Comparison of ENCODE assay signal across 8 cellular contexts in the genomic region with DNA sequence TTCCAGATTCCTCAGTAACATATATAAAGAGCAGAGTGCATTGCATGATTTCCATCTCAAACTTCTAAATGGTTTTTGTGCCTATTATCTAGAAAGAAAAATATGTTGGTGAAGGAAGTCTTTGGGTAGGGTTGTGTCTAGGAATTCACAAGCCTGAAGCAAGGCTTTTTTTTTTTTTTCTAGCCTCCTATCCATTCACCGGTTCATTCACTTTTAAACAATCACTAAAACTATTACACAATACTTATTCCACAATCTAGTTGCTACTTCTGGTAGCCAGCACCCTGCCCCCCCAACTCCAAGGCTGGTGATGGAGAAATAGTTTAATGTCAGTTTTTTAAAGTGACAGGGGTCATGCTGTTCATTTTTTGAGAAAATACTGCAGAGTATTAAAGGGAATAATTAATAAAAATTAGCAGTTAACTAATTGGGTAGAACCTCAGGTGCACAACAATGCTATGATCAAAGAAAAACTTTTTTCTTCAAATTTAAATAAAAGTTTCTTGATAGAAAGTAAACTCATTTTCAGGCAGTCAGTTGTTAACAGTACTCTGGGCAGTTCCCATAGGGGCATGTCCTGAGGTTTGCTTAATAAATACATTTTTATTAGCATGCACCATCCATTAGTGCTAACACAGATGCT. TPM values are rescaled to one million over a fixed set of nuclear protein-coding genes. Genes with fewer than 3 reads are reported as not detected.
DNase-seq lines count a peak whose midpoint lies in the region; ATAC-seq, FAIRE-seq and TF ChIP-seq lines count a peak whose summit lies in the region.

No MANE protein-coding gene starts in this region.

- H3K36me3 ChIP-seq in Peyer's patch = no peaks in the 10 kb centered on the region
- H3K36me3 ChIP-seq in endothelial cell of umbilical vein (ENCODE audit: control insufficient read depth in 2 of 2, extremely low read depth in 1 of 2, insufficient read depth in 2 of 2, low read length in 2 of 2) = no peaks in the 10 kb centered on the region
- peaks cover 12% of the 10 kb centered on the region for H3K36me3 ChIP-seq in osteoblast (ENCODE audit: insufficient read depth, low read length)

- no peak for FAIRE-seq in endothelial cell of umbilical vein (lab: Jason Lieb, UNC)

- peak overlapping the region; percentile 83 for H3K9ac ChIP-seq in endothelial cell of umbilical vein (replicated peaks; ENCODE audit: extremely low read depth, insufficient read depth, low read length)

- intact Hi-C loops in endothelial cell of umbilical vein (cut with micrococcal nuclease) (loop anchor here (1.0 kb wide), 3 partner anchors 55 to 484 kb away; no protein-coding TSS in a partner anchor), posterior vena cava (cut with DNase I) (loop anchor here in 1 of 2 donors (10.0 kb wide), 1 partner anchor 94 kb away; no protein-coding TSS in a partner anchor)

- CTCF ChIA-PET in endothelial cell of umbilical vein (lab: Charles Lee) = interaction anchor here (0.7 to 9.1 kb wide), 12 partner anchors 11 to 494 kb away, joined by 3 to 80 read pairs (median 4); a partner anchor contains a TSS
- CTCF ChIA-PET in GM10248 (lab: Yijun Ruan, JAX) = interaction anchor here (1.3 to 2.8 kb wide), 5 partner anchors 18 to 489 kb away, joined by 3 to 12 read pairs (median 4); no protein-coding TSS in a partner anchor

- peak in 2 of 3 donors; percentile 33 to 62 for DNase-seq in Peyer's patch
- peak; percentile 18 for DNase-seq in endothelial cell of umbilical vein (ENCODE audit: low read depth, low spot score)
- DNase-seq in osteoblast (ENCODE audit: insufficient read length, low spot score, missing footprints) = peak; percentile 88
- no peak for DNase-seq in amygdala (lab: John Stamatoyannopoulos, UW)
- DNase-seq in posterior vena cava (ENCODE audit: low spot score) = no peak
- no peak for DNase-seq in GM10248 (ENCODE audit: extremely low spot score)

- POLR2A ChIA-PET in endothelial cell of umbilical vein (lab: Charles Lee) (no interaction called here), GM10248 (lab: Yijun Ruan, JAX) (interaction anchor here (0.6 to 1.4 kb wide), 2 partner anchors 12 to 328 kb away, joined by 3 to 9 read pairs; no protein-coding TSS in a partner anchor)

- H4K20me1 ChIP-seq in endothelial cell of umbilical vein (replicated peaks; ENCODE audit: control insufficient read depth, extremely low read depth, insufficient read depth, low read length) = no peaks in the 10 kb centered on the region
- H4K20me1 ChIP-seq in osteoblast (ENCODE audit: insufficient read depth, low read length) = no peaks in the 10 kb centered on the region

- H3K27ac ChIP-seq in Peyer's patch (peak overlapping the region; percentile 97 to 100 (median 99)), endothelial cell of umbilical vein (ENCODE audit: insufficient read depth, low read depth, low read length) (peak overlapping the region; percentile 87), osteoblast (ENCODE audit: low read depth, low read length) (peak overlapping the region; percentile 89)

- no peaks in the 10 kb centered on the region for H3K9me3 ChIP-seq in Peyer's patch
- no peaks in the 10 kb centered on the region for H3K9me3 ChIP-seq in endothelial cell of umbilical vein (replicated peaks; ENCODE audit: control insufficient read depth, insufficient read depth, low read length)
- no peaks in the 10 kb centered on the region for H3K9me3 ChIP-seq in osteoblast (ENCODE audit: low read depth, low read length)

- no peak for ATAC-seq in GM19397 (IDR thresholded peaks at IDR 0.05; ENCODE audit: unreplicated experiment)

- H2AFZ ChIP-seq in endothelial cell of umbilical vein (ENCODE audit: low read depth, low read length) (no peak overlapping the region), osteoblast (ENCODE audit: low read length) (no peak overlapping the region)

- dilution Hi-C loops in endothelial cell of umbilical vein (cut with MboI; ENCODE audit: extremely low pct_ligation_motif_present, low sequenced_read_pairs) = no loop called here

- H3K79me2 ChIP-seq in endothelial cell of umbilical vein (ENCODE audit: control insufficient read depth, insufficient read depth, low read length) (peaks cover 18% of the 10 kb centered on the region), osteoblast (ENCODE audit: insufficient read depth, low read length) (peaks cover 28% of the 10 kb centered on the region)

- H3K4me2 ChIP-seq in endothelial cell of umbilical vein (ENCODE audit: insufficient read depth, low read length) = peak overlapping the region; percentile 84
- peak overlapping the region; percentile 85 for H3K4me2 ChIP-seq in osteoblast (ENCODE audit: insufficient read depth, low read length)

- H3K27me3 ChIP-seq in Peyer's patch (no peaks in the 10 kb centered on the region), endothelial cell of umbilical vein (ENCODE audit: control insufficient read depth in 2 of 2, insufficient read depth in 2 of 2, low read length in 2 of 2) (no peaks in the 10 kb centered on the region), osteoblast (ENCODE audit: insufficient read depth, low read length) (no peaks in the 10 kb centered on the region)

- BruUV-seq in endothelial cell of umbilical vein (replicated peaks; lab: Mats Ljungman, UMichigan) = no TSS peak

- H3K9me1 ChIP-seq in endothelial cell of umbilical vein (replicated peaks; ENCODE audit: control insufficient read depth, extremely low read depth, insufficient read depth, low read length) = no peaks in the 10 kb centered on the region

- peak overlapping the region; percentile 47 for H3K4me3 ChIP-seq in GM12875 (ENCODE audit: low read depth, low read length)
- peak overlapping the region; percentile 44 to 67 (median 58) for H3K4me3 ChIP-seq in Peyer's patch
- peak overlapping the region; percentile 18 to 43 (median 32) for H3K4me3 ChIP-seq in endothelial cell of umbilical vein (replicated peaks in 1 of 3; ENCODE audit: insufficient read depth in 1 of 3, low read depth in 1 of 3, low read length in 3 of 3)
- peak overlapping the region; percentile 72 for H3K4me3 ChIP-seq in osteoblast (ENCODE audit: insufficient read depth, low read length)

- H3K4me1 ChIP-seq in Peyer's patch = peaks cover 0 to 45% (median 27%) of the 10 kb centered on the region in 4 donors
- H3K4me1 ChIP-seq in endothelial cell of umbilical vein (ENCODE audit: control insufficient read depth, extremely low read depth, insufficient read depth, low read length) = peaks cover 50% of the 10 kb centered on the region
- H3K4me1 ChIP-seq in osteoblast (ENCODE audit: insufficient read depth, low read length) = peaks cover 51% of the 10 kb centered on the region

- TF ChIP-seq POLR2A in Peyer's patch (IDR thresholded peaks at IDR 0.05) (no peak), endothelial cell of umbilical vein (IDR thresholded peaks at IDR 0.05; ENCODE audit: low read depth, low read length) (no peak)

- TF ChIP-seq CTCF in GM12875 (IDR thresholded peaks at IDR 0.05; ENCODE audit: borderline replicate concordance, insufficient read depth, low read depth, low read length) (no peak), Peyer's patch (IDR thresholded peaks at IDR 0.05) (no peak), endothelial cell of umbilical vein (IDR thresholded peaks at IDR 0.05; ENCODE audit: extremely low read depth in 1 of 2, insufficient read depth in 1 of 2, low read depth in 1 of 2, low read length in 2 of 2) (no peak), osteoblast (IDR thresholded peaks at IDR 0.05; ENCODE audit: extremely low read depth, low read depth, low read length) (no peak), GM10248 (IDR thresholded peaks at IDR 0.05; ENCODE audit: control extremely low read depth, extremely low read depth, low read depth, missing control alignments) (no peak)

TF ChIP-seq in endothelial cell of umbilical vein, 7 proteins besides CTCF, POLR2A, EP300 and RAD21:
- no peak for TF ChIP-seq GATA2 (IDR thresholded peaks at IDR 0.05; ENCODE audit: insufficient read depth, insufficient read length, low read depth, low read length)
- TF ChIP-seq MYC (IDR thresholded peaks at IDR 0.05; ENCODE audit: low read depth, low read length) = no peak
- no peak for TF ChIP-seq EZH2 (IDR thresholded peaks at IDR 0.05; ENCODE audit: borderline replicate concordance, low read depth, low read length, severe bottlenecking)
- TF ChIP-seq JUN (IDR thresholded peaks at IDR 0.05; ENCODE audit: borderline replicate concordance, insufficient read depth, insufficient read length, low read depth) = no peak
- TF ChIP-seq POLR2AphosphoS5 (IDR thresholded peaks at IDR 0.05; ENCODE audit: insufficient read depth, low read depth, low read length) = no peak
- no peak for TF ChIP-seq FOS (IDR thresholded peaks at IDR 0.05; ENCODE audit: borderline replicate concordance, insufficient read depth, low read length)
- TF ChIP-seq, protein P1, sequence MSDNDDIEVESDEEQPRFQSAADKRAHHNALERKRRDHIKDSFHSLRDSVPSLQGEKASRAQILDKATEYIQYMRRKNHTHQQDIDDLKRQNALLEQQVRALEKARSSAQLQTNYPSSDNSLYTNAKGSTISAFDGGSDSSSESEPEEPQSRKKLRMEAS (IDR thresholded peaks at IDR 0.05; ENCODE audit: insufficient read depth, insufficient read length) = no peak

RNA-seq across cellular contexts. Expression of a gene that starts 10.9 kb away (rescaled TPM):
- 10 to 100 TPM; 73.4 to 99.6 (median 86.5) TPM for total RNA-seq in Peyer's patch
- total RNA-seq in endothelial cell of umbilical vein = 109 TPM in 2 replicates
- 65.4 and 66.6 TPM in 2 replicates for polyA plus RNA-seq in endothelial cell of umbilical vein
- polyA plus RNA-seq in endothelial cell of umbilical vein (2011; cell fraction: cytosol; rRNA removed) = 54.8 and 66.0 TPM in 2 replicates
- polyA plus RNA-seq in endothelial cell of umbilical vein (2011; cell fraction: nucleus; rRNA removed) = 154 and 212 TPM in 2 replicates
- 52.6 and 76.5 TPM in 2 replicates for polyA plus RNA-seq in endothelial cell of umbilical vein (2012)
- polyA minus RNA-seq in endothelial cell of umbilical vein = 57.9 and 61.4 TPM in 2 replicates
- polyA minus RNA-seq in endothelial cell of umbilical vein (2011; cell fraction: cytosol; rRNA and poly(A)+ RNA removed) = 65.2 TPM
- 78.8 and 129 TPM in 2 replicates for polyA minus RNA-seq in endothelial cell of umbilical vein (2011; cell fraction: nucleus; rRNA and poly(A)+ RNA removed)
- 159 and 172 TPM in 2 replicates for total RNA-seq in osteoblast
- total RNA-seq in posterior vena cava = 10 to 100 TPM; 72.1 to 86.2 TPM

Comparison
In these comparisons a context has a peak if more than half of its experiments do, and no peak if none do; other contexts are left out.
1. DNase-seq: peak in Peyer's patch (2 of 3), endothelial cell of umbilical vein (single experiment) and osteoblast (single experiment); none in amygdala (0 of 56), posterior vena cava (single experiment) and GM10248 (single experiment).
2. Peak in every context shown above with its lines, with median percentiles within 50 percentile points of each other: H3K4me3 ChIP-seq and H3K27ac ChIP-seq.